Comparison of ENCODE assay signal across 20 cellular contexts in the genomic region with DNA sequence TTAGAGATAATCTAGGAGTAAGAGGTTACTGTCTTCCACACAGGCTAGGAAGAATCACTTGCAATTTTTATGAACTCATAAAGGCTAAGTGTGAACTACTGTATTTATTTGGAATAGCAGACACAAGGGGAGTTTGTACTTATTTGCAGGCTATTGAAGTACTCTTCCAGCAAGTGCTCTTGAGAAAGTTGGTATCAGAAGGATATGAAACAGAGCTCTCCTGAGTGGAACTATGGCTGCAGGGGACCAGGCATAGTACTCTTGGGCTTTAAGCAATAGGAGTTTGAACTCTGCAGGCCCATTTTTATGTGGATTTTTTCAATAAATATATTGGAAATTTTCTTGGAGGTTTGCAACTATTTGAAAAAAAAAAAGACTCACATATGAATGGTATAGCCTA.
A peak's percentile ranks its signal among the peaks of the same experiment; 100 is the strongest.
DNase-seq lines count a peak whose midpoint lies in the region; ATAC-seq and TF ChIP-seq lines count a peak whose summit lies in the region.
"Had no signal": no experiment of that assay in that cellular context is flagged by ENCODE, and none has a peak within 500 bp of the region (broad histone marks: within the 10 kb centered on the region; RNA-seq: fewer than 3 reads in every experiment).

No MANE protein-coding gene starts in this region.

- no peak overlapping the region for H4K8ac ChIP-seq in neuronal stem cell (ENCODE audit: low read depth, low read length)

- intact Hi-C loops in lower lobe of right lung (cut with DNase I) = no loop called here

- H2BK15ac ChIP-seq in neuronal stem cell (ENCODE audit: low read length) = no peak overlapping the region

- H2BK120ac ChIP-seq in neuronal stem cell (ENCODE audit: low read depth, low read length) = no peak overlapping the region

- no peak overlapping the region for H3K18ac ChIP-seq in neuronal stem cell (ENCODE audit: low read length)

- TF ChIP-seq CTCF in lower lobe of right lung (IDR thresholded peaks at IDR 0.05) = no peak

- no peak overlapping the region for H2BK5ac ChIP-seq in neuronal stem cell (ENCODE audit: low read length)

- H3K9ac ChIP-seq in neuronal stem cell (ENCODE audit: low read depth, low read length, poor library complexity) = no peak overlapping the region
- H3K9ac ChIP-seq: BLaER1, GM23248 had no signal

- no peak overlapping the region for H3K4me3 ChIP-seq in lower lobe of right lung
- H3K4me3 ChIP-seq in neuronal stem cell (ENCODE audit: low read length in 2 of 2) = no peak overlapping the region
- H3K4me3 ChIP-seq: BLaER1, GM23248 had no signal

- no peaks in the 10 kb centered on the region for H3K79me1 ChIP-seq in neuronal stem cell (ENCODE audit: low read depth, low read length)

- H3K4ac ChIP-seq in neuronal stem cell (ENCODE audit: low read length) = no peak overlapping the region

- no peak overlapping the region for H2AK5ac ChIP-seq in neuronal stem cell (ENCODE audit: low read depth, low read length)

- H3K4me2 ChIP-seq in neuronal stem cell (ENCODE audit: insufficient read depth, low read length, poor library complexity, severe bottlenecking) = no peak overlapping the region
- H3K4me2 ChIP-seq: BLaER1 had no signal

- H3K9me3 ChIP-seq in lower lobe of right lung (no peaks in the 10 kb centered on the region), neuronal stem cell (replicated peaks in 1 of 2; ENCODE audit: control insufficient read depth in 2 of 2, insufficient read depth in 1 of 2, low read depth in 1 of 2, low read length in 2 of 2) (no peaks in the 10 kb centered on the region)
- H3K9me3 ChIP-seq: BLaER1, Caco-2 had no signal

- H4K91ac ChIP-seq in neuronal stem cell (ENCODE audit: low read depth, low read length, poor library complexity) = no peak overlapping the region

- H3K27me3 ChIP-seq in lower lobe of right lung (ENCODE audit: low read depth) = no peaks in the 10 kb centered on the region
- H3K27me3 ChIP-seq in neuronal stem cell (ENCODE audit: control insufficient read depth in 3 of 3, insufficient read depth in 3 of 3, low read depth in 1 of 3, low read length in 3 of 3) = no peaks in the 10 kb centered on the region
- H3K27me3 ChIP-seq: BLaER1 had no signal

- H3K4me1 ChIP-seq in lower lobe of right lung (no peaks in the 10 kb centered on the region), neuronal stem cell (ENCODE audit: control insufficient read depth in 2 of 2, insufficient read depth in 1 of 2, low read depth in 1 of 2, low read length in 2 of 2) (no peaks in the 10 kb centered on the region)
- H3K4me1 ChIP-seq: BLaER1, Caco-2 had no signal

- no peaks in the 10 kb centered on the region for H3K36me3 ChIP-seq in lower lobe of right lung
- H3K36me3 ChIP-seq in neuronal stem cell (replicated peaks in 1 of 2; ENCODE audit: control insufficient read depth in 2 of 2, insufficient read depth in 2 of 2, low read length in 2 of 2) = no peaks in the 10 kb centered on the region
- H3K36me3 ChIP-seq: BLaER1 had no signal

- H3K23ac ChIP-seq in neuronal stem cell (ENCODE audit: low read depth, low read length, poor library complexity) = no peak overlapping the region

- no peak overlapping the region for H3K14ac ChIP-seq in neuronal stem cell (ENCODE audit: low read length)

- DNase-seq in DMS53 (lab: John Stamatoyannopoulos, UW) = peak; percentile 2
- no peak for DNase-seq in DMS53 treated with DMSO at 0.1 percent for 48 hours (lab: John Stamatoyannopoulos, UW; ENCODE audit: unreplicated experiment)
- DNase-seq in NCI-H69 (lab: John Stamatoyannopoulos, UW) = peak; percentile 30
- DNase-seq in lower lobe of right lung = no peak
- DNase-seq in neuronal stem cell (ENCODE audit: low spot score) = no peak
- no peak for DNase-seq in stimulated activated naive CD4-positive, alpha-beta T cell treated with Interleukin-2 at 50 U/mL for 16 hours (lab: John Stamatoyannopoulos, UW)
- no peak for DNase-seq in NCI-H774 (lab: John Stamatoyannopoulos, UW)
- no peak for DNase-seq in stimulated activated CD4-positive, alpha-beta T cell treated with anti-CD3 and anti-CD28 coated beads, Interleukin-4, amount 100 ng/mL, for 24 hours
- DNase-seq: Caco-2; CD4-positive, CD25-positive, alpha-beta regulatory T cell; CD8-positive, alpha-beta T cell; DMS153; DMS79 treated with DMSO at 0.1 percent for 48 hours; GF-D8; GM23248; H9 had no signal

- no peak overlapping the region for H2BK12ac ChIP-seq in neuronal stem cell (ENCODE audit: low read length)

- H3K27ac ChIP-seq in lower lobe of right lung = no peak overlapping the region
- no peak overlapping the region for H3K27ac ChIP-seq in neuronal stem cell (replicated peaks; ENCODE audit: low read length)
- H3K27ac ChIP-seq: 22Rv1, BLaER1, C4-2B, GM23248 had no signal

- peak; percentile 75 to 92 for ATAC-seq in lower lobe of right lung
- ATAC-seq: CD8-positive, alpha-beta T cell; HCT116 had no signal

- peak overlapping the region; percentile 35 for H2AFZ ChIP-seq in neuronal stem cell (ENCODE audit: low read length)
- H2AFZ ChIP-seq: GM23248 had no signal

Comparison
In these comparisons a context has a peak if more than half of its experiments do, and no peak if none do; other contexts are left out.
1. DNase-seq: peak in DMS53 (single experiment) and NCI-H69 (single experiment); none in DMS53 treated with DMSO at 0.1 percent for 48 hours (single experiment), lower lobe of right lung (single experiment), neuronal stem cell (single experiment), stimulated activated naive CD4-positive, alpha-beta T cell treated with Interleukin-2 at 50 U/mL for 16 hours (single experiment), NCI-H774 (single experiment) and stimulated activated CD4-positive, alpha-beta T cell treated with anti-CD3 and anti-CD28 coated beads, Interleukin-4, amount 100 ng/mL, for 24 hours (single experiment).